8 cellular contexts compared by ENCODE assay signal in the genomic region with DNA sequence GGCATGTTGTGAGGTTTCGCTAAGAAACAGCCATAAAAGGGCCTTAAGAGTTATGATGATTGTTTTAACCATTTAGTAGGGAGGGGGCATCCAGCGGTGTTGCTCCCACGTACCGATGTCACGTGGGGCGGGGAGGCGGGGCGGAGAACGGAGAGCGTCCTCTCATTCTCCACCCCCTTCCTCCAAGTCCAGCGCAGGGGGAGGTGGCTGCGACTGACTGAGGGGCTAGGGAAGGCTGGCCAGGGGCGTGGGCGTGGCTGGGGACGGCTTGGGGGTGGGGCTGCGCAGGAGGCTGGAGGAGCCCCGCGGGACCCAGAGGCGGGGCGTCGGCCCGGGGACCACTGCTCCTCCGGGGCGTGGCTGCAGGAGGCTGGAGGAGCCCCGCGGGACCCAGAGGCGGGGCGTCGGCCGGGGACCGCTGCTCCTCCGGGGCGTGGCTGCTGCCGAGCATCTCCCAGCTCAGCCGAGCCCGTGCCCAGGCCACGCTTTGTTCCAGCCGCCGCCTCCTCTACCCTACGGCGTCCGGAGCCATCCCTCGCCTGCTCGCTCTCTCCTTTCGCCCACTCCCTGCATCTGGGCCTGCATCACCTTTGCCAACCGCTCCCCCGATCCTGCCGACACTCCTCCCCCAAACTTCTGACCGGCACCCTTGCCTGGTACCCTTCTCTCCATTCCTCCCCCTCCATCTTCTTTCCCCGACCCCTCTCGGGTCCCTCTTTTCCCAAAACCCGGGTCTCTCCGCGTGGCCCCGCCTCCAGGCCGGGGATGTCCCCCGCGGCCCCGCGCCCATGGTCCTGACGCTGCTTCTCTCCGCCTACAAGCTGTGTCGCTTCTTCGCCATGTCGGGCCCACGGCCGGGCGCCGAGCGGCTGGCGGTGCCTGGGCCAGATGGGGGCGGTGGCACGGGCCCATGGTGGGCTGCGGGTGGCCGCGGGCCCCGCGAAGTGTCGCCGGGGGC. TPM values are rescaled to one million over a fixed set of nuclear protein-coding genes. Genes with fewer than 3 reads are reported as not detected.
DNase-seq lines count a peak whose midpoint lies in the region; TF ChIP-seq lines count a peak whose summit lies in the region.

Gene SARM1, plus strand, starts transcription at position 450 of the 958 bp plus-strand sequence. Its CDS starts 339 bp downstream, at position 789.

- H4K20me1 ChIP-seq in DOHH2 (ENCODE audit: control insufficient read depth, insufficient read depth, low read depth, low read length), result no peaks in the 10 kb centered on the region
- no peaks in the 10 kb centered on the region for H4K20me1 ChIP-seq in GM23248 (ENCODE audit: insufficient read depth)

- H3F3A ChIP-seq in DOHH2 (ENCODE audit: control insufficient read depth, insufficient read depth) (peaks cover 9% of the 10 kb centered on the region), GM23248 (ENCODE audit: insufficient read depth) (peaks cover 16% of the 10 kb centered on the region)

- H3K36me3 ChIP-seq in DOHH2 (ENCODE audit: control insufficient read depth, low read length), result no peaks in the 10 kb centered on the region
- H3K36me3 ChIP-seq in GM23248 (ENCODE audit: low read depth), result no peaks in the 10 kb centered on the region
- H3K36me3 ChIP-seq in vagina, result no peaks in the 10 kb centered on the region

- peaks cover 19% of the 10 kb centered on the region for H3K4me1 ChIP-seq in DOHH2 (ENCODE audit: control insufficient read depth, low read length)
- peaks cover 6% of the 10 kb centered on the region for H3K4me1 ChIP-seq in GM23248 (ENCODE audit: insufficient read depth)
- peaks cover 17% of the 10 kb centered on the region for H3K4me1 ChIP-seq in vagina

- DNase-seq in GM23248 (peak; percentile 88), NCI-H1048 (lab: John Stamatoyannopoulos, UW) (peak; percentile 79), anterior cingulate cortex (lab: John Stamatoyannopoulos, UW) (peak in 54 of 58 donors; percentile 32 to 86 (median 72)), hippocampal formation (lab: John Stamatoyannopoulos, UW) (peak; percentile 62 to 70), retina (peak; percentile 93), vagina (ENCODE audit: extremely low spot score in 2 of 2) (no peak)

- TF ChIP-seq POLR2A in vagina (IDR thresholded peaks at IDR 0.05), result no peak

- intact Hi-C loops in T-helper 2 cell treated with Interferon-gamma antibody and Interleukin-4, amounts not matched to agents 100 ng/mL and 5 ng/mL, for 36 hours (cut with micrococcal nuclease), result loop anchor here (1.0 to 10.0 kb wide), 4 partner anchors 13 to 173 kb away; partner anchors contain the start of genes POLDIP2 and TMEM97
- intact Hi-C loops in vagina (cut with DNase I), result no loop called here

- H3K79me2 ChIP-seq in DOHH2 (ENCODE audit: control insufficient read depth, low read length) (peaks cover 15% of the 10 kb centered on the region), GM23248 (ENCODE audit: insufficient read depth) (peaks cover 16% of the 10 kb centered on the region)

- in situ Hi-C loops in GM23248 (cut with MboI), result no loop called here

- no peaks in the 10 kb centered on the region for H3K27me3 ChIP-seq in DOHH2 (ENCODE audit: control insufficient read depth, low read length)
- H3K27me3 ChIP-seq in GM23248 (replicated peaks; ENCODE audit: insufficient read depth), result no peaks in the 10 kb centered on the region
- no peaks in the 10 kb centered on the region for H3K27me3 ChIP-seq in vagina

- peak within 1 kb of the TSS; percentile 58 for H3K9ac ChIP-seq in GM23248

- peak within 1 kb of the TSS; percentile 92 for H3K4me3 ChIP-seq in DOHH2 (ENCODE audit: low read length)
- peak within 1 kb of the TSS; percentile 65 for H3K4me3 ChIP-seq in GM23248
- H3K4me3 ChIP-seq in vagina, result peak within 1 kb of the TSS; percentile 50 to 72

- H3K4me2 ChIP-seq in DOHH2 (ENCODE audit: low read length) (peak within 1 kb of the TSS; percentile 75), GM23248 (ENCODE audit: unreplicated experiment) (peak within 1 kb of the TSS; percentile 61)

- 1% methylated on average over 55 to 76 of the region's 80 CpGs for WGBS in GM23248 (ENCODE audit: low coverage in 1 of 2, low lambda C conversion rate in 2 of 2, missing lambda C conversion rate in 2 of 2), 2 experiments

- H3K9me2 ChIP-seq in DOHH2 (replicated peaks; ENCODE audit: control insufficient read depth, low read length) (no peaks in the 10 kb centered on the region), GM23248 (ENCODE audit: insufficient read depth) (no peaks in the 10 kb centered on the region)

- H3K27ac ChIP-seq in DOHH2 (ENCODE audit: low read depth, low read length) (no peak within 1 kb of the TSS), GM23248 (peak within 1 kb of the TSS; percentile 21), vagina (peak within 1 kb of the TSS; percentile 71)

- peak within 1 kb of the TSS; percentile 71 for H2AFZ ChIP-seq in GM23248

- H3K9me3 ChIP-seq in DOHH2 (ENCODE audit: control insufficient read depth, insufficient read depth, low read length), result no peaks in the 10 kb centered on the region
- H3K9me3 ChIP-seq in GM23248 (ENCODE audit: low read depth), result no peaks in the 10 kb centered on the region
- no peaks in the 10 kb centered on the region for H3K9me3 ChIP-seq in vagina

- TF ChIP-seq CTCF in DOHH2 (IDR thresholded peaks at IDR 0.05; ENCODE audit: low read depth, low read length, poor library complexity, severe bottlenecking) (no peak), vagina (IDR thresholded peaks at IDR 0.05) (no peak)

RNA-seq across cellular contexts. Expression of gene SARM1, which starts in this region (rescaled TPM):
- total RNA-seq in GM23248 (2014; rRNA removed; shearing (Covaris generic)), result 16.9 and 24.2 TPM in 2 replicates
- 4.7 and 5.8 TPM in 2 replicates for polyA plus RNA-seq in GM23248 (2016; fragmentation: Nextera tagmentation; extraction: Ambion mirVana)
- 21.0 and 22.8 TPM in 2 replicates for total RNA-seq in T-helper 2 cell treated with Interferon-gamma antibody and Interleukin-4, amounts not matched to agents 100 ng/mL and 5 ng/mL, for 36 hours
- total RNA-seq in vagina, result 10.1 TPM

Comparison
In these comparisons a context has a peak if more than half of its experiments do, and no peak if none do; other contexts are left out.
1. DNase-seq: peak in GM23248 (single experiment), NCI-H1048 (single experiment), anterior cingulate cortex (54 of 58), hippocampal formation (2 of 2) and retina (single experiment); none in vagina (0 of 2).
2. Peak in every context shown above with its lines, with median percentiles within 50 percentile points of each other: H3K4me3 ChIP-seq.